Comparison of ENCODE assay signal across 2 cellular contexts in the genomic region with DNA sequence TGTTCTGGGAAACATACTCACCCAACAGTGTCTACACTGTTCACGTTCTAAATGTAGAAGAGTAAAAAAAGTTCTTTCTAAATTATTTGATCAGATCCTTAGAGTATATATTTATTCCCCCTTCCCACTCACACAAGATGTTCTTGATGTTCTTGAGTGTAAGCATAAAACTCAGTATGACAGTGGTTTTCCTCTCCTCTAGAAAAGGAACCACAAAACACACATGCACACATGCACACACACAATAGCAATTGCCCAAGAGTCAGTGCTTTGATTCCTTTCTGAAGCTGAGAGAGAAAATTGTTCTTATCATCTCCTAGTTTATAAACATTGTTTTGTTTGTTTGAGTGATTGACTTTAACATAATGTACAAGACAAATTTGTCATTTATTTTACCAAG.
TF ChIP-seq lines count a peak whose summit lies in the region.

No MANE protein-coding gene starts in this region.

TF ChIP-seq in SK-N-SH, 30 proteins besides CTCF, POLR2A, EP300 and RAD21 (continued from another document):
- no peak for TF ChIP-seq TCF12 (IDR thresholded peaks at IDR 0.05)
- TF ChIP-seq FOXM1 (IDR thresholded peaks at IDR 0.05; ENCODE audit: low read depth) = no peak
- TF ChIP-seq, protein P1, sequence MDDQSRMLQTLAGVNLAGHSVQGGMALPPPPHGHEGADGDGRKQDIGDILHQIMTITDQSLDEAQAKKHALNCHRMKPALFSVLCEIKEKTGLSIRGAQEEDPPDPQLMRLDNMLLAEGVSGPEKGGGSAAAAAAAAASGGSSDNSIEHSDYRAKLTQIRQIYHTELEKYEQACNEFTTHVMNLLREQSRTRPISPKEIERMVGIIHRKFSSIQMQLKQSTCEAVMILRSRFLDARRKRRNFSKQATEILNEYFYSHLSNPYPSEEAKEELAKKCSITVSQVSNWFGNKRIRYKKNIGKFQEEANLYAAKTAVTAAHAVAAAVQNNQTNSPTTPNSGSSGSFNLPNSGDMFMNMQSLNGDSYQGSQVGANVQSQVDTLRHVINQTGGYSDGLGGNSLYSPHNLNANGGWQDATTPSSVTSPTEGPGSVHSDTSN (IDR thresholded peaks at IDR 0.05) = no peak
- TF ChIP-seq MEF2A (IDR thresholded peaks at IDR 0.05; ENCODE audit: borderline replicate concordance, low read depth) = no peak
- TF ChIP-seq RXRA (IDR thresholded peaks at IDR 0.05; ENCODE audit: borderline replicate concordance, low read depth) = no peak
- no peak for TF ChIP-seq TAF1 (IDR thresholded peaks at IDR 0.05; ENCODE audit: borderline replicate concordance, low read depth, low read length)
- no peak for TF ChIP-seq FOSL2 (IDR thresholded peaks at IDR 0.05; ENCODE audit: borderline replicate concordance, low read depth)
- TF ChIP-seq RFX5 (IDR thresholded peaks at IDR 0.05; ENCODE audit: low read length) = no peak
- no peak for TF ChIP-seq FOXJ3 (CRISPR knock-in tag; IDR thresholded peaks at IDR 0.05)

TF ChIP-seq in SK-N-SH treated with all-trans-retinoic acid at 6 μM for 48 hours, 23 proteins besides CTCF, POLR2A, EP300 and RAD21 (continued from another document):
- TF ChIP-seq, protein P2, sequence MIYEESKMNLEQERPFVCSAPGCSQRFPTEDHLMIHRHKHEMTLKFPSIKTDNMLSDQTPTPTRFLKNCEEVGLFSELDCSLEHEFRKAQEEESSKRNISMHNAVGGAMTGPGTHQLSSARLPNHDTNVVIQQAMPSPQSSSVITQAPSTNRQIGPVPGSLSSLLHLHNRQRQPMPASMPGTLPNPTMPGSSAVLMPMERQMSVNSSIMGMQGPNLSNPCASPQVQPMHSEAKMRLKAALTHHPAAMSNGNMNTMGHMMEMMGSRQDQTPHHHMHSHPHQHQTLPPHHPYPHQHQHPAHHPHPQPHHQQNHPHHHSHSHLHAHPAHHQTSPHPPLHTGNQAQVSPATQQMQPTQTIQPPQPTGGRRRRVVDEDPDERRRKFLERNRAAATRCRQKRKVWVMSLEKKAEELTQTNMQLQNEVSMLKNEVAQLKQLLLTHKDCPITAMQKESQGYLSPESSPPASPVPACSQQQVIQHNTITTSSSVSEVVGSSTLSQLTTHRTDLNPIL (CRISPR knock-in tag; IDR thresholded peaks at IDR 0.05; ENCODE audit: low read depth) = no peak
- TF ChIP-seq GLIS3 (CRISPR knock-in tag; IDR thresholded peaks at IDR 0.05) = no peak
- TF ChIP-seq, protein P3, sequence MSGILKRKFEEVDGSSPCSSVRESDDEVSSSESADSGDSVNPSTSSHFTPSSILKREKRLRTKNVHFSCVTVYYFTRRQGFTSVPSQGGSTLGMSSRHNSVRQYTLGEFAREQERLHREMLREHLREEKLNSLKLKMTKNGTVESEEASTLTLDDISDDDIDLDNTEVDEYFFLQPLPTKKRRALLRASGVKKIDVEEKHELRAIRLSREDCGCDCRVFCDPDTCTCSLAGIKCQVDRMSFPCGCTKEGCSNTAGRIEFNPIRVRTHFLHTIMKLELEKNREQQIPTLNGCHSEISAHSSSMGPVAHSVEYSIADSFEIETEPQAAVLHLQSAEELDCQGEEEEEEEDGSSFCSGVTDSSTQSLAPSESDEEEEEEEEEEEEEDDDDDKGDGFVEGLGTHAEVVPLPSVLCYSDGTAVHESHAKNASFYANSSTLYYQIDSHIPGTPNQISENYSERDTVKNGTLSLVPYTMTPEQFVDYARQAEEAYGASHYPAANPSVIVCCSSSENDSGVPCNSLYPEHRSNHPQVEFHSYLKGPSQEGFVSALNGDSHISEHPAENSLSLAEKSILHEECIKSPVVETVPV (CRISPR knock-in tag; IDR thresholded peaks at IDR 0.05) = no peak
- TF ChIP-seq TOX (CRISPR knock-in tag; IDR thresholded peaks at IDR 0.05; ENCODE audit: borderline replicate concordance) = no peak
- no peak for TF ChIP-seq ZNF70 (CRISPR knock-in tag; IDR thresholded peaks at IDR 0.05)
- no peak for TF ChIP-seq BACH2 (CRISPR knock-in tag; IDR thresholded peaks at IDR 0.05; ENCODE audit: borderline replicate concordance)
- TF ChIP-seq ZNF565 (CRISPR knock-in tag; conservative IDR thresholded peaks at IDR 0.05; ENCODE audit: low read depth) = no peak
- no peak for TF ChIP-seq PPARA (CRISPR knock-in tag; IDR thresholded peaks at IDR 0.05; ENCODE audit: borderline replicate concordance)
- TF ChIP-seq ESRRG (CRISPR knock-in tag; IDR thresholded peaks at IDR 0.05) = no peak
